In the genomic region with DNA sequence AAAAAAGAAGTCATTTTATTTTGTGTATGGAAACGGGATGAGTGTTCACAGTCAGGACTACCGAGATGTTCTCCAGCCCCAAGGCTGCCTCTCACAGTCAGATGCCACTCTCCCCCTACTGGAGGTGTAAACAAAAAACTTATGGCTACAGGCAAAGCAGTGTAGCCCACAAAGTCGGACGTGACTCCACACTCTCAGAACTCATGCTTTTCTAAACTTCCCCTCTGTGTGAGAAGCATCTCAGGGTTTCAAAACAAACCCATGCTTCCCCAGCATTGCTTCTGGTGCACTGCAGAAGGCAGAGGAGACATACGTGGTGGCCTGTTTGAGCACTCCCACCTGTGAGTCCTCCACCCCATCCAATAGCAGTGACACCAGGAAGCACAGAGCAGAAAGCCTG, we compare ENCODE assay signal across 27 cellular contexts.
DNase-seq lines count a peak whose midpoint lies in the region; ATAC-seq and TF ChIP-seq lines count a peak whose summit lies in the region.
"Had no signal": no experiment of that assay in that cellular context is flagged by ENCODE, and none has a peak within 500 bp of the region (broad histone marks: within the 10 kb centered on the region; RNA-seq: fewer than 3 reads in every experiment).

No MANE protein-coding gene starts in this region.

- no peaks in the 10 kb centered on the region for H3K27me3 ChIP-seq in osteoblast (ENCODE audit: insufficient read depth, low read length)
- H3K27me3 ChIP-seq: adrenal gland, stomach, tibial nerve had no signal

- peak; percentile 84 for DNase-seq in NB4 (ENCODE audit: low read depth)
- DNase-seq in osteoblast (ENCODE audit: insufficient read length, low spot score, missing footprints), result peak; percentile 9
- DNase-seq in activated T-helper 2 cell treated with anti-CD3 and anti-CD28 coated beads, Interferon-gamma antibody, Interleukin-2, Interleukin-4, amounts not matched to agents 10 μg/mL and 5 μg/mL and 100 μg/mL, durations not matched to agents 14 hours and 24 hours and 36 hours (ENCODE audit: low spot score), result no peak
- no peak for DNase-seq in activated CD8-positive, alpha-beta memory T cell treated with anti-CD3 and anti-CD28 coated beads, Interleukin-2, amount 10 ng/mL, durations not matched to agents 7 days and 5 days
- no peak for DNase-seq in NCI-H1092 (lab: John Stamatoyannopoulos, UW)
- DNase-seq: activated CD4-positive, alpha-beta T cell treated with anti-CD3 and anti-CD28 coated beads for 1 hour; activated CD8-positive, alpha-beta T cell treated with anti-CD3 and anti-CD28 coated beads, Interleukin-2, amount 10 ng/mL, durations not matched to agents 7 days and 5 days; activated naive CD4-positive, alpha-beta T cell treated with Interleukin-2 at 50 U/mL for 16 hours; activated T-cell treated with anti-CD3 and anti-CD28 coated beads, Interleukin-2, amount 50 U/mL, for 1 hour; CD4-positive, CD25-positive, alpha-beta regulatory T cell; effector CD8-positive, alpha-beta T cell; foreskin melanocyte; IMR-90; left colon; mesenchymal stem cell; NCI-H1436; NCI-H446 treated with DMSO at 0.1 percent for 48 hours; stimulated activated CD8-positive, alpha-beta memory T cell treated with anti-CD3 and anti-CD28 coated beads, Interleukin-4, amount 100 ng/mL, for 48 hours; stomach; T1000 had no signal

- no peak overlapping the region for H3K27ac Mint-ChIP-seq in activated T-helper 2 cell treated with anti-CD3 and anti-CD28 coated beads, Interferon-gamma antibody, Interleukin-2, Interleukin-4, amounts not matched to agents 10 μg/mL and 5 μg/mL and 100 μg/mL, durations not matched to agents 14 hours and 24 hours and 36 hours
- H3K27ac Mint-ChIP-seq in activated CD8-positive, alpha-beta memory T cell treated with anti-CD3 and anti-CD28 coated beads, Interleukin-2, amount 10 ng/mL, durations not matched to agents 7 days and 5 days, result no peak overlapping the region
- H3K27ac Mint-ChIP-seq: activated CD8-positive, alpha-beta T cell treated with anti-CD3 and anti-CD28 coated beads, Interleukin-2, amount 10 ng/mL, durations not matched to agents 7 days and 5 days; brain; CD4-positive, CD25-positive, alpha-beta regulatory T cell had no signal

- H3K4me3 ChIP-seq in NB4 (ENCODE audit: low read depth, low read length), result peak overlapping the region; percentile 22
- no peak overlapping the region for H3K4me3 ChIP-seq in osteoblast (ENCODE audit: insufficient read depth, low read length)
- H3K4me3 ChIP-seq: adrenal gland, HAP-1, stomach, tibial nerve had no signal

- H3K27me3 Mint-ChIP-seq in activated T-helper 2 cell treated with anti-CD3 and anti-CD28 coated beads, Interferon-gamma antibody, Interleukin-2, Interleukin-4, amounts not matched to agents 10 μg/mL and 5 μg/mL and 100 μg/mL, durations not matched to agents 14 hours and 24 hours and 36 hours (ENCODE audit: low read depth), result no peaks in the 10 kb centered on the region
- no peaks in the 10 kb centered on the region for H3K27me3 Mint-ChIP-seq in activated CD8-positive, alpha-beta memory T cell treated with anti-CD3 and anti-CD28 coated beads, Interleukin-2, amount 10 ng/mL, durations not matched to agents 7 days and 5 days
- H3K27me3 Mint-ChIP-seq: CD4-positive, CD25-positive, alpha-beta regulatory T cell had no signal

- H3K36me3 ChIP-seq in osteoblast (ENCODE audit: insufficient read depth, low read length), result no peaks in the 10 kb centered on the region
- H3K36me3 ChIP-seq: adrenal gland, HAP-1, stomach, tibial nerve had no signal

- no peaks in the 10 kb centered on the region for H3K36me3 Mint-ChIP-seq in activated T-helper 2 cell treated with anti-CD3 and anti-CD28 coated beads, Interferon-gamma antibody, Interleukin-2, Interleukin-4, amounts not matched to agents 10 μg/mL and 5 μg/mL and 100 μg/mL, durations not matched to agents 14 hours and 24 hours and 36 hours (ENCODE audit: low read depth)
- no peaks in the 10 kb centered on the region for H3K36me3 Mint-ChIP-seq in activated CD8-positive, alpha-beta memory T cell treated with anti-CD3 and anti-CD28 coated beads, Interleukin-2, amount 10 ng/mL, durations not matched to agents 7 days and 5 days
- H3K36me3 Mint-ChIP-seq: brain; CD4-positive, CD25-positive, alpha-beta regulatory T cell had no signal

- no peaks in the 10 kb centered on the region for H3K9me3 ChIP-seq in osteoblast (ENCODE audit: low read depth, low read length)
- H3K9me3 ChIP-seq: adrenal gland, HAP-1, stomach, tibial nerve had no signal

- peaks cover 3% of the 10 kb centered on the region for H3K9me3 Mint-ChIP-seq in activated T-helper 2 cell treated with anti-CD3 and anti-CD28 coated beads, Interferon-gamma antibody, Interleukin-2, Interleukin-4, amounts not matched to agents 10 μg/mL and 5 μg/mL and 100 μg/mL, durations not matched to agents 14 hours and 24 hours and 36 hours
- H3K9me3 Mint-ChIP-seq in activated CD8-positive, alpha-beta memory T cell treated with anti-CD3 and anti-CD28 coated beads, Interleukin-2, amount 10 ng/mL, durations not matched to agents 7 days and 5 days (ENCODE audit: low read depth), result no peaks in the 10 kb centered on the region

- H3K4me1 ChIP-seq in osteoblast (ENCODE audit: insufficient read depth, low read length), result peaks cover 21% of the 10 kb centered on the region
- H3K4me1 ChIP-seq: adrenal gland, HAP-1 had no signal

- CTCF ChIA-PET in activated CD8-positive, alpha-beta memory T cell treated with anti-CD3 and anti-CD28 coated beads, Interleukin-2, amount 10 ng/mL, durations not matched to agents 7 days and 5 days (lab: Charles Lee), result no interaction called here

- no peak overlapping the region for H2AFZ ChIP-seq in osteoblast (ENCODE audit: low read length)

- no peaks in the 10 kb centered on the region for H3K4me1 Mint-ChIP-seq in activated T-helper 2 cell treated with anti-CD3 and anti-CD28 coated beads, Interferon-gamma antibody, Interleukin-2, Interleukin-4, amounts not matched to agents 10 μg/mL and 5 μg/mL and 100 μg/mL, durations not matched to agents 14 hours and 24 hours and 36 hours (ENCODE audit: low read depth)
- no peaks in the 10 kb centered on the region for H3K4me1 Mint-ChIP-seq in activated CD8-positive, alpha-beta memory T cell treated with anti-CD3 and anti-CD28 coated beads, Interleukin-2, amount 10 ng/mL, durations not matched to agents 7 days and 5 days
- H3K4me1 Mint-ChIP-seq: brain; CD4-positive, CD25-positive, alpha-beta regulatory T cell had no signal

- intact Hi-C loops in activated T-helper 2 cell treated with anti-CD3 and anti-CD28 coated beads, Interferon-gamma antibody, Interleukin-2, Interleukin-4, amounts not matched to agents 10 μg/mL and 5 μg/mL and 100 μg/mL, durations not matched to agents 14 hours and 24 hours and 36 hours (cut with micrococcal nuclease), result no loop called here

- no peak overlapping the region for H3K4me3 Mint-ChIP-seq in activated T-helper 2 cell treated with anti-CD3 and anti-CD28 coated beads, Interferon-gamma antibody, Interleukin-2, Interleukin-4, amounts not matched to agents 10 μg/mL and 5 μg/mL and 100 μg/mL, durations not matched to agents 14 hours and 24 hours and 36 hours (ENCODE audit: low read depth)
- no peak overlapping the region for H3K4me3 Mint-ChIP-seq in activated CD8-positive, alpha-beta memory T cell treated with anti-CD3 and anti-CD28 coated beads, Interleukin-2, amount 10 ng/mL, durations not matched to agents 7 days and 5 days
- H3K4me3 Mint-ChIP-seq: activated CD8-positive, alpha-beta T cell treated with anti-CD3 and anti-CD28 coated beads, Interleukin-2, amount 10 ng/mL, durations not matched to agents 7 days and 5 days; brain; CD4-positive, CD25-positive, alpha-beta regulatory T cell had no signal

- H4K20me1 ChIP-seq in osteoblast (ENCODE audit: insufficient read depth, low read length), result no peaks in the 10 kb centered on the region

- peak; percentile 57 for ATAC-seq in GM18519 (IDR thresholded peaks at IDR 0.05; ENCODE audit: low FRiP score, unreplicated experiment)
- peak; percentile 49 for ATAC-seq in HG02798 (IDR thresholded peaks at IDR 0.05; ENCODE audit: poor library complexity, unreplicated experiment)
- ATAC-seq in GM19328 (IDR thresholded peaks at IDR 0.05; ENCODE audit: unreplicated experiment), result no peak
- ATAC-seq in activated CD8-positive, alpha-beta memory T cell treated with anti-CD3 and anti-CD28 coated beads, Interleukin-2, amount 10 ng/mL, durations not matched to agents 7 days and 5 days, result no peak
- ATAC-seq: activated CD8-positive, alpha-beta T cell treated with anti-CD3 and anti-CD28 coated beads, Interleukin-2, amount 10 ng/mL, durations not matched to agents 7 days and 5 days; left colon had no signal

- H3K27ac ChIP-seq in osteoblast (ENCODE audit: low read depth, low read length), result no peak overlapping the region
- H3K27ac ChIP-seq: adrenal gland, stomach, tibial nerve had no signal

- TF ChIP-seq CTCF in NB4 (IDR thresholded peaks at IDR 0.05; ENCODE audit: low read depth, low read length) (peak; percentile 38), osteoblast (IDR thresholded peaks at IDR 0.05; ENCODE audit: extremely low read depth, low read depth, low read length) (no peak)

- no peaks in the 10 kb centered on the region for H3K79me2 ChIP-seq in osteoblast (ENCODE audit: insufficient read depth, low read length)

- no peak for TF ChIP-seq POLR2A in NB4 (IDR thresholded peaks at IDR 0.05; ENCODE audit: extremely low read depth, insufficient read length)

- H3K4me2 ChIP-seq in osteoblast (ENCODE audit: insufficient read depth, low read length), result no peak overlapping the region

Comparison
In these comparisons a context has a peak if more than half of its experiments do, and no peak if none do; other contexts are left out.
1. ATAC-seq: peak in GM18519 (single experiment) and HG02798 (single experiment); none in GM19328 (single experiment) and activated CD8-positive, alpha-beta memory T cell treated with anti-CD3 and anti-CD28 coated beads, Interleukin-2, amount 10 ng/mL, durations not matched to agents 7 days and 5 days (single experiment).
2. DNase-seq: peak in NB4 (single experiment) and osteoblast (single experiment); none in activated T-helper 2 cell treated with anti-CD3 and anti-CD28 coated beads, Interferon-gamma antibody, Interleukin-2, Interleukin-4, amounts not matched to agents 10 μg/mL and 5 μg/mL and 100 μg/mL, durations not matched to agents 14 hours and 24 hours and 36 hours (single experiment), activated CD8-positive, alpha-beta memory T cell treated with anti-CD3 and anti-CD28 coated beads, Interleukin-2, amount 10 ng/mL, durations not matched to agents 7 days and 5 days (single experiment) and NCI-H1092 (single experiment).